Comparison of ENCODE assay signal across 12 cellular contexts in the genomic region with DNA sequence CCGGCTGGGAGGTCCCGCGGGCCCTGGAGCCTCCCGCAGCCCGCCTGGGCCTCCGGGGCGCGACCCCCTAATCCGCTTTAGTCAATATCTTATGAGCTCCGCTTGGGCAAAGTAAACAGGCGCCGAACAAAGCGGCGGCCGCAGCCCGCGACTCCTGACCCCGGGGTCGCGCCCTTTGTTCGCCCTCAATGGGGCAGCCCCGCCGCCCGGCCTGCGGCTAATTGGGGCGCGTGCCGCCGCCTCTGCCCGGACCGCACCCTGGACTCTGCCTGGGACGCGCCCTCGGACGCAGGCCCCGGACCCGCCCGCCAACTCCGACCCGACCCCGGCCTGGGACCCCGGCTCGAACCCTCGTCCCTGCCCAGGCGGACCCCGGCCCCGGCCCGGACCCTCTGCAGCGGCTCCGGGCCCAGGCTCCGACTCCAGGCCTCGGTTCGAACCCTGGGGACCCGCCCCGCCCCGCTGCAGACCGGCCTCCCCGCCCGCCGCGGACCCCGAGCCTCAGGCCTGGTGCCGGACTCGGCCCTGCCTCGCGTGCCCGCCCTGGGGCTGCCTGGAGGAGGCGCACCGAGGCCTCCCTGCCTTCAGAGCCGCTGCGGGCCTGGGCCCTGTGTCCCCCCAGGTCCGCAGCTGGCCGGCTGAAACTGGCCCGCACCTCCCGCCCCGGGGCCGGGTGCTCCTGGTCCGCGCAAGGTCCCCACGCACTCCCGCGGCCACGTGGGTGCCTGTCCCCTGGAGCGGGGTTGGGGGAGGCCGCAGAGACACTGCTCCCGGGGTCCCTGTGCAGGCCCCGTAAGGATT.
A peak's percentile ranks its signal among the peaks of the same experiment; 100 is the strongest.
DNase-seq lines count a peak whose midpoint lies in the region; ATAC-seq and TF ChIP-seq lines count a peak whose summit lies in the region.
"Had no signal": no experiment of that assay in that cellular context is flagged by ENCODE, and none has a peak within 500 bp of the region (broad histone marks: within the 10 kb centered on the region; RNA-seq: fewer than 3 reads in every experiment).

No MANE protein-coding gene starts in this region.

- intact Hi-C loops in adrenal gland (cut with DNase I) = no loop called here
- intact Hi-C loops in Right ventricle myocardium superior (cut with DNase I) = no loop called here
- intact Hi-C loops in transverse colon (cut with DNase I; ENCODE audit: low total_unique reads) = no loop called here

- H3K27ac ChIP-seq in adrenal gland (peak overlapping the region in 2 of 5 donors; percentile 14 to 46), neural cell (ENCODE audit: low read length) (no peak overlapping the region), transverse colon (peak overlapping the region; percentile 96 to 100 (median 100))

- no peak for TF ChIP-seq RAD21 in neural cell (conservative IDR thresholded peaks at IDR 0.05)

- no peak overlapping the region for H3K4me2 ChIP-seq in neural cell (ENCODE audit: low read length)

- no peak overlapping the region for H3K9ac ChIP-seq in neural cell (ENCODE audit: low read length)

- TF ChIP-seq EP300 in neural cell (conservative IDR thresholded peaks at IDR 0.05; ENCODE audit: poor library complexity, severe bottlenecking) (no peak), transverse colon (IDR thresholded peaks at IDR 0.05; ENCODE audit: low read depth) (no peak)

- WGBS in adrenal gland, 4 donors = 76 to 86% (median 81%) methylated on average over 9 to 87 of the region's 87 CpGs
- 86% methylated on average over 81 of the region's 87 CpGs; no CpG with 5 or more reads in 1 of the 2 donors for WGBS in transverse colon (ENCODE audit: low coverage in 1 of 2), 2 donors

- H3K36me3 ChIP-seq in adrenal gland (replicated peaks in 1 of 2) (no peaks in the 10 kb centered on the region), neural cell (ENCODE audit: insufficient read depth, low read length) (no peaks in the 10 kb centered on the region), transverse colon (no peaks in the 10 kb centered on the region)

- TF ChIP-seq POLR2A in adrenal gland (IDR thresholded peaks at IDR 0.05) = no peak
- no peak for TF ChIP-seq POLR2A in transverse colon (IDR thresholded peaks at IDR 0.05)

- H3K27me3 ChIP-seq in adrenal gland = no peaks in the 10 kb centered on the region
- H3K27me3 ChIP-seq in neural cell (ENCODE audit: insufficient read depth, low read depth, low read length) = peaks cover 100% of the 10 kb centered on the region
- no peaks in the 10 kb centered on the region for H3K27me3 ChIP-seq in transverse colon

- in situ Hi-C loops in transverse colon (cut with MboI; ENCODE audit: low pct_ligation_motif_present in 1 of 4, low pct_unique_long_range_greater_than_20kb in 1 of 4, low sequenced_read_pairs in 3 of 4) = no loop called here

- no peak overlapping the region for H2AFZ ChIP-seq in neural cell (ENCODE audit: low read depth, low read length)

- no peak overlapping the region for H3K4me3 ChIP-seq in adrenal gland
- no peak overlapping the region for H3K4me3 ChIP-seq in neural cell (ENCODE audit: low read length)
- no peak overlapping the region for H3K4me3 ChIP-seq in transverse colon

- ATAC-seq in Right ventricle myocardium superior (ENCODE audit: poor library complexity) (no peak), HG03457 (IDR thresholded peaks at IDR 0.05; ENCODE audit: unreplicated experiment) (no peak)

- DNase-seq in adrenal gland (peak in 4 of 7 donors; percentile 7 to 51 (median 18)), Right ventricle myocardium superior (peak; percentile 40), transverse colon (peak; percentile 11), amniotic stem cell (lab: John Stamatoyannopoulos, UW) (no peak)
- no peak for DNase-seq in effector CD4-positive, alpha-beta T cell
- DNase-seq: DMS79; foreskin fibroblast; Kasumi-1; naive B cell; stimulated activated CD4-positive, alpha-beta T cell treated with anti-CD3 and anti-CD28 coated beads, Interleukin-4, amount 100 ng/mL, for 24 hours had no signal

- H3K9me2 ChIP-seq in neural cell (ENCODE audit: insufficient read depth, low read length) = no peaks in the 10 kb centered on the region

- peaks cover 23 to 59% of the 10 kb centered on the region in 2 donors for H3K4me1 ChIP-seq in adrenal gland (replicated peaks in 1 of 2)
- peaks cover 43 to 92% (median 57%) of the 10 kb centered on the region in 4 donors for H3K4me1 ChIP-seq in transverse colon

- H3K79me2 ChIP-seq in neural cell (replicated peaks; ENCODE audit: insufficient read depth, low read length) = no peaks in the 10 kb centered on the region

- TF ChIP-seq CTCF in adrenal gland (IDR thresholded peaks at IDR 0.05) = no peak
- TF ChIP-seq CTCF in neural cell (IDR thresholded peaks at IDR 0.05; ENCODE audit: poor library complexity, severe bottlenecking) = no peak
- TF ChIP-seq CTCF in transverse colon (IDR thresholded peaks at IDR 0.05) = no peak

- H3F3A ChIP-seq in neural cell (ENCODE audit: insufficient read depth, low read length, poor library complexity, severe bottlenecking) = no peaks in the 10 kb centered on the region

- no peaks in the 10 kb centered on the region for H4K20me1 ChIP-seq in neural cell (ENCODE audit: insufficient read depth)

- no peaks in the 10 kb centered on the region for H3K9me3 ChIP-seq in adrenal gland (replicated peaks in 1 of 3)
- no peaks in the 10 kb centered on the region for H3K9me3 ChIP-seq in neural cell (ENCODE audit: low read length)
- no peaks in the 10 kb centered on the region for H3K9me3 ChIP-seq in transverse colon

TF ChIP-seq in neural cell, 6 proteins besides CTCF, POLR2A, EP300 and RAD21:
- TF ChIP-seq SMC3 (conservative IDR thresholded peaks at IDR 0.05; ENCODE audit: poor library complexity) (no peak), POLR2AphosphoS5 (IDR thresholded peaks at IDR 0.05) (no peak), MXI1 (conservative IDR thresholded peaks at IDR 0.05; ENCODE audit: poor library complexity, severe bottlenecking) (no peak), EZH2 (IDR thresholded peaks at IDR 0.05; ENCODE audit: borderline replicate concordance, insufficient read depth, low read length, poor library complexity, severe bottlenecking) (peak; percentile 77), TAF1 (IDR thresholded peaks at IDR 0.05; ENCODE audit: low read depth) (no peak)
- TF ChIP-seq, protein P1, sequence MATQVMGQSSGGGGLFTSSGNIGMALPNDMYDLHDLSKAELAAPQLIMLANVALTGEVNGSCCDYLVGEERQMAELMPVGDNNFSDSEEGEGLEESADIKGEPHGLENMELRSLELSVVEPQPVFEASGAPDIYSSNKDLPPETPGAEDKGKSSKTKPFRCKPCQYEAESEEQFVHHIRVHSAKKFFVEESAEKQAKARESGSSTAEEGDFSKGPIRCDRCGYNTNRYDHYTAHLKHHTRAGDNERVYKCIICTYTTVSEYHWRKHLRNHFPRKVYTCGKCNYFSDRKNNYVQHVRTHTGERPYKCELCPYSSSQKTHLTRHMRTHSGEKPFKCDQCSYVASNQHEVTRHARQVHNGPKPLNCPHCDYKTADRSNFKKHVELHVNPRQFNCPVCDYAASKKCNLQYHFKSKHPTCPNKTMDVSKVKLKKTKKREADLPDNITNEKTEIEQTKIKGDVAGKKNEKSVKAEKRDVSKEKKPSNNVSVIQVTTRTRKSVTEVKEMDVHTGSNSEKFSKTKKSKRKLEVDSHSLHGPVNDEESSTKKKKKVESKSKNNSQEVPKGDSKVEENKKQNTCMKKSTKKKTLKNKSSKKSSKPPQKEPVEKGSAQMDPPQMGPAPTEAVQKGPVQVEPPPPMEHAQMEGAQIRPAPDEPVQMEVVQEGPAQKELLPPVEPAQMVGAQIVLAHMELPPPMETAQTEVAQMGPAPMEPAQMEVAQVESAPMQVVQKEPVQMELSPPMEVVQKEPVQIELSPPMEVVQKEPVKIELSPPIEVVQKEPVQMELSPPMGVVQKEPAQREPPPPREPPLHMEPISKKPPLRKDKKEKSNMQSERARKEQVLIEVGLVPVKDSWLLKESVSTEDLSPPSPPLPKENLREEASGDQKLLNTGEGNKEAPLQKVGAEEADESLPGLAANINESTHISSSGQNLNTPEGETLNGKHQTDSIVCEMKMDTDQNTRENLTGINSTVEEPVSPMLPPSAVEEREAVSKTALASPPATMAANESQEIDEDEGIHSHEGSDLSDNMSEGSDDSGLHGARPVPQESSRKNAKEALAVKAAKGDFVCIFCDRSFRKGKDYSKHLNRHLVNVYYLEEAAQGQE (IDR thresholded peaks at IDR 0.05; ENCODE audit: borderline replicate concordance) = no peak

Comparison
In these comparisons a context has a peak if more than half of its experiments do, and no peak if none do; other contexts are left out.
1. DNase-seq: peak in adrenal gland (4 of 7), Right ventricle myocardium superior (single experiment) and transverse colon (single experiment); none in amniotic stem cell (single experiment) and effector CD4-positive, alpha-beta T cell (single experiment).